In the genomic region with DNA sequence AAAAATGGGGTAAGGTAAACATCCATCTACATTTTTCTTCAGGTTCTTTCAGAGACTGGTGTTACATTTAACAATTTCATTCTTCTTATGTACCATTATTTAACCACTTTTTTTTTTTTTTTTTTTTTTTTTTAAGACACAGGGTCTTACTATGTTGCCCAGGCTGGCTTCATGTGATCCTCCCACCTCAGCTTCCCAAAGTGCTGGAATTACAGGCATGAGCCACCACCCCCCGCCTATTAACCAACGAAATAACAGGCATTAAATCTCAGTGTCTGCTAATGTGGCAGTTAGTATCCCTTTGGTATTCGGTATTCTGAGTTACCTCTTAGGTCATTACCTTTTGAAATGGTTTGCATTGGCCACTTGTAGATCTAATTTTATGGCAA, we compare ENCODE assay signal across 1 cellular context.
TF ChIP-seq lines count a peak whose summit lies in the region.

No MANE protein-coding gene starts in this region.

TF ChIP-seq in GM23338, 12 proteins besides CTCF, POLR2A, EP300 and RAD21:
- no peak for TF ChIP-seq REST (IDR thresholded peaks at IDR 0.05; ENCODE audit: unreplicated experiment)
- TF ChIP-seq NANOG (IDR thresholded peaks at IDR 0.05; ENCODE audit: borderline replicate concordance) = peak; percentile 78; the same call in 1 of the 2 replicates
- no peak for TF ChIP-seq ZNF331 (CRISPR knock-in tag; IDR thresholded peaks at IDR 0.05; ENCODE audit: low read depth)
- no peak for TF ChIP-seq STAT1 (IDR thresholded peaks at IDR 0.05; ENCODE audit: unreplicated experiment)
